Comparison of ENCODE assay signal across 8 cellular contexts in genomic region chr1:157138220-157139124, GRCh38. TPM values are rescaled to one million over a fixed set of nuclear protein-coding genes. Genes with fewer than 3 reads are reported as not detected.
A peak's percentile ranks its signal among the peaks of the same experiment; 100 is the strongest.
DNase-seq lines count a peak whose midpoint lies in the region; ATAC-seq, FAIRE-seq and TF ChIP-seq lines count a peak whose summit lies in the region.

TSS of gene ETV3 (minus strand) at chr1:157138395. CDS start at chr1:157136352, 2,043 bp downstream.

- TF ChIP-seq CTCF in AG04449 (IDR thresholded peaks at IDR 0.05; ENCODE audit: insufficient read depth, low read length, missing control alignments) (no peak), keratinocyte (optimal IDR thresholded peaks at IDR 0.05 in 1 of 3, IDR thresholded peaks at IDR 0.05 in 1 of 3, conservative IDR thresholded peaks at IDR 0.05 in 1 of 3; ENCODE audit: extremely low read depth in 1 of 3, insufficient read depth in 2 of 3, low read length in 3 of 3) (no peak)

- H3K4me3 ChIP-seq in AG04449 (ENCODE audit: low read depth, low read length) (peak within 1 kb of the TSS; percentile 95), keratinocyte (ENCODE audit: control insufficient read depth in 2 of 3, extremely low read depth in 1 of 3, insufficient read depth in 2 of 3, low read depth in 1 of 3, low read length in 3 of 3) (peak within 1 kb of the TSS; percentile 79 to 96 (median 86))

- H3K79me2 ChIP-seq in keratinocyte (ENCODE audit: control insufficient read depth, insufficient read depth, low read length), result peaks cover 40% of the 10 kb centered on the region

- peak within 1 kb of the TSS; percentile 92 for H3K4me2 ChIP-seq in keratinocyte (ENCODE audit: control insufficient read depth, extremely low read depth, insufficient read depth, low read depth, low read length)

- POLR2A ChIA-PET in AG04449 (lab: Yijun Ruan, JAX), result interaction anchor here (0.6 to 1.5 kb wide), 3 partner anchors 17 to 32 kb away, joined by 3 to 6 read pairs (median 4); no protein-coding TSS in a partner anchor

- CTCF ChIA-PET in AG04449 (lab: Yijun Ruan, JAX), result interaction anchor here (1.2 to 6.2 kb wide), 7 partner anchors 11 to 50 kb away, joined by 3 to 117 read pairs (median 10); no protein-coding TSS in a partner anchor

- no peak for FAIRE-seq in keratinocyte (lab: Jason Lieb, UNC)

- ATAC-seq in GM18873 (IDR thresholded peaks at IDR 0.05; ENCODE audit: low FRiP score, unreplicated experiment) (peak; percentile 59), HG03135 (IDR thresholded peaks at IDR 0.05; ENCODE audit: unreplicated experiment) (peak; percentile 88)

- peak within 1 kb of the TSS; percentile 29 for H2AFZ ChIP-seq in keratinocyte (ENCODE audit: control insufficient read depth, low read length)

- H3K9me3 ChIP-seq in keratinocyte (ENCODE audit: control insufficient read depth, low read depth, low read length), result no peaks in the 10 kb centered on the region

- H3K9ac ChIP-seq in keratinocyte (ENCODE audit: control insufficient read depth, extremely low read depth, insufficient read depth, low read length), result peak within 1 kb of the TSS; percentile 92

- no peaks in the 10 kb centered on the region for H3K27me3 ChIP-seq in keratinocyte (ENCODE audit: control insufficient read depth, extremely low read depth, insufficient read depth, low read length)

- peaks cover 6 to 7% of the 10 kb centered on the region in 2 experiments for H3K36me3 ChIP-seq in keratinocyte (ENCODE audit: control insufficient read depth in 2 of 2, extremely low read depth in 1 of 2, insufficient read depth in 2 of 2, low read length in 2 of 2)

- DNase-seq in AG04449 (ENCODE audit: low read depth, low spot score), result peak; percentile 53
- peak; percentile 96 for DNase-seq in NCI-H226
- peak; percentile 72 for DNase-seq in activated CD4-positive, CD25-positive, alpha-beta regulatory T cell treated with anti-CD3 and anti-CD28 coated beads, Interleukin-2, amount 50 U/mL, for 16 hours (ENCODE audit: low read depth, low spot score)
- peak; percentile 92 for DNase-seq in central memory CD4-positive, alpha-beta T cell
- peak; percentile 57 for DNase-seq in keratinocyte (ENCODE audit: low read depth, low spot score)
- peak; percentile 79 to 85 (median 84) for DNase-seq in stimulated activated CD4-positive, alpha-beta T cell treated with anti-CD3 and anti-CD28 coated beads, Interleukin-12 subunit alpha, Interleukin-12 subunit beta, amount 100 ng/mL, for 48 hours (ENCODE audit: low read depth in 2 of 3, low spot score in 1 of 3)

- no peaks in the 10 kb centered on the region for H4K20me1 ChIP-seq in keratinocyte (ENCODE audit: control insufficient read depth, extremely low read depth, insufficient read depth, low read length)

- no peaks in the 10 kb centered on the region for H3K9me1 ChIP-seq in keratinocyte (ENCODE audit: control insufficient read depth, extremely low read depth, insufficient read depth, low read length)

- peaks cover 41% of the 10 kb centered on the region for H3K4me1 ChIP-seq in keratinocyte (ENCODE audit: control insufficient read depth, extremely low read depth, insufficient read depth, low read length)

- dilution Hi-C loops in keratinocyte (cut with MboI; ENCODE audit: extremely low pct_ligation_motif_present, low sequenced_read_pairs), result no loop called here

- H3K27ac ChIP-seq in keratinocyte (ENCODE audit: control insufficient read depth, insufficient read depth, low read length), result peak within 1 kb of the TSS; percentile 84

RNA-seq across cellular contexts. Expression of gene ETV3, which starts in this region (rescaled TPM):
- polyA plus RNA-seq in keratinocyte, result 16.7 to 22.3 TPM (median 21.2 TPM) in 3 replicates
- 16.0 TPM for polyA plus RNA-seq in keratinocyte (2011; ENCODE audit: low read depth)
- polyA plus RNA-seq in keratinocyte (2011; cell fraction: cytosol; rRNA removed), result 11.0 and 14.0 TPM in 2 replicates
- polyA plus RNA-seq in keratinocyte (2011; cell fraction: nucleus; rRNA removed), result 34.6 and 39.9 TPM in 2 replicates
- polyA plus RNA-seq in keratinocyte (2012; ENCODE audit: low replicate concordance), result 20.3 and 25.8 TPM in 2 replicates
- polyA minus RNA-seq in keratinocyte, result 23.1 to 53.1 TPM (median 42.1 TPM) in 3 replicates
- polyA minus RNA-seq in keratinocyte (2011; cell fraction: cytosol; rRNA and poly(A)+ RNA removed), result 25.3 TPM
- 31.2 and 45.8 TPM in 2 replicates for polyA minus RNA-seq in keratinocyte (2011; cell fraction: nucleus; rRNA and poly(A)+ RNA removed)

Comparison
In these comparisons a context has a peak if more than half of its experiments do, and no peak if none do; other contexts are left out.
1. Peak in every context shown above with its lines: DNase-seq, ATAC-seq, H3K4me3 ChIP-seq and H3K27ac ChIP-seq.